1 cellular context compared by ENCODE assay signal in the genomic region with DNA sequence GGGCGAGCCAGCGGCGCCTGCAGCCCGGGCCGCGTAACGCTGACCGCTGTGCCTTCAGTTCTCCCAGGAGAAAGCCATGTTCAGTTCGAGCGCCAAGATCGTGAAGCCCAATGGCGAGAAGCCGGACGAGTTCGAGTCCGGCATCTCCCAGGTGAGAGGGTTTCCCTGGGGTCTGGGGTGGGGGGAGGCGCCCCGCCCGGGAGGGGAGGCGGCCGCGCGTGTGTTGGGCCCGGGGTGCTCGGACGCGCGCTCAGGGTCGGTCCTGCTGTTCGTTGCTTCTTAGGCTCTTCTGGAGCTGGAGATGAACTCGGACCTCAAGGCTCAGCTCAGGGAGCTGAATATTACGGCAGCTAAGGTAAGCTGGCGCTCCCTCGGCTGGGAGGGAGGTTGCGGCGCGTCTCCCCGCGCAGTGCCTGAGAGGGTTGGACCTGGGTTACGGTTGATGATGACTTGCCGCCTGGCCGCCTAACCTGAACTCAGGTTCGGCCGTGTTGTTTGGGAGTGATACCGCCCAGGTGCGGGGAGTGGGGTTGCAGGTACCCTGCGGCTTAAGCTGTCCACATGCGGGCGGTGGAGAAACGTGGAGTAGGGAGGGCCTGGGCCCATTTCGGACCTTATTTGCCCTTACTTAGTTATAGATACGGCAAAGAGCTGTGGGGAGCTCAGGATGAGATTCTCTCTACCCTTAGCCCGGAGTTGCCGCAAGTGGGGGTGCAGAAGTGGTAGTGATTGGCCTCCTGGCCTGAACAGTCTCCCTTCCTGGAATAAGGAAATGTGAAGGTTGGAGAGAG.
A peak's percentile ranks its signal among the peaks of the same experiment; 100 is the strongest.
TF ChIP-seq lines count a peak whose summit lies in the region.

No MANE protein-coding gene starts in this region.

TF ChIP-seq in HepG2, 621 proteins besides CTCF, POLR2A, EP300 and RAD21 (continued from another document and continues in another):
- no peak for TF ChIP-seq KDM3A (CRISPR knock-in tag; IDR thresholded peaks at IDR 0.05; ENCODE audit: low read depth)
- TF ChIP-seq PCBP2 (optimal IDR thresholded peaks at IDR 0.05; ENCODE audit: low read depth, low read length, poor library complexity, severe bottlenecking), result no peak
- no peak for TF ChIP-seq ZNF557 (CRISPR knock-in tag; IDR thresholded peaks at IDR 0.05)
- peak; percentile 59 for TF ChIP-seq ZNF781 (CRISPR knock-in tag; IDR thresholded peaks at IDR 0.05; ENCODE audit: borderline replicate concordance, not compliant biosample characterization)
- no peak for TF ChIP-seq ZNF292 (CRISPR knock-in tag; IDR thresholded peaks at IDR 0.05; ENCODE audit: borderline replicate concordance, low read depth)
- TF ChIP-seq KDM4B (CRISPR knock-in tag; IDR thresholded peaks at IDR 0.05), result no peak
- TF ChIP-seq, protein P1, sequence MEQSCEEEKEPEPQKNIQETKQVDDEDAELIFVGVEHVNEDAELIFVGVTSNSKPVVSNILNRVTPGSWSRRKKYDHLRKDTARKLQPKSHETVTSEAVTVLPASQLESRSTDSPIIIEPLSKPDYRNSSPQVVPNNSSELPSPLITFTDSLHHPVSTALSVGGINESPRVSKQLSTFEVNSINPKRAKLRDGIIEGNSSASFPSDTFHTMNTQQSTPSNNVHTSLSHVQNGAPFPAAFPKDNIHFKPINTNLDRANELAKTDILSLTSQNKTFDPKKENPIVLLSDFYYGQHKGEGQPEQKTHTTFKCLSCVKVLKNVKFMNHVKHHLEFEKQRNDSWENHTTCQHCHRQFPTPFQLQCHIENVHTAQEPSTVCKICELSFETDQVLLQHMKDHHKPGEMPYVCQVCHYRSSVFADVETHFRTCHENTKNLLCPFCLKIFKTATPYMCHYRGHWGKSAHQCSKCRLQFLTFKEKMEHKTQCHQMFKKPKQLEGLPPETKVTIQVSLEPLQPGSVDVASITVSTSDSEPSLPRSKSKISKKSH (CRISPR knock-in tag; IDR thresholded peaks at IDR 0.05; ENCODE audit: borderline replicate concordance), result peak; percentile 74; the same call in 1 of the 2 replicates
- TF ChIP-seq, protein P2, sequence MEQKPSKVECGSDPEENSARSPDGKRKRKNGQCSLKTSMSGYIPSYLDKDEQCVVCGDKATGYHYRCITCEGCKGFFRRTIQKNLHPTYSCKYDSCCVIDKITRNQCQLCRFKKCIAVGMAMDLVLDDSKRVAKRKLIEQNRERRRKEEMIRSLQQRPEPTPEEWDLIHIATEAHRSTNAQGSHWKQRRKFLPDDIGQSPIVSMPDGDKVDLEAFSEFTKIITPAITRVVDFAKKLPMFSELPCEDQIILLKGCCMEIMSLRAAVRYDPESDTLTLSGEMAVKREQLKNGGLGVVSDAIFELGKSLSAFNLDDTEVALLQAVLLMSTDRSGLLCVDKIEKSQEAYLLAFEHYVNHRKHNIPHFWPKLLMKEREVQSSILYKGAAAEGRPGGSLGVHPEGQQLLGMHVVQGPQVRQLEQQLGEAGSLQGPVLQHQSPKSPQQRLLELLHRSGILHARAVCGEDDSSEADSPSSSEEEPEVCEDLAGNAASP (CRISPR knock-in tag; IDR thresholded peaks at IDR 0.05; ENCODE audit: borderline replicate concordance), result no peak
- TF ChIP-seq ZNF24 (IDR thresholded peaks at IDR 0.05), result no peak
- no peak; the same call in 1 of the 2 replicates for TF ChIP-seq KAT7 (CRISPR knock-in tag; IDR thresholded peaks at IDR 0.05; ENCODE audit: borderline replicate concordance)
- no peak for TF ChIP-seq ZNF253 (CRISPR knock-in tag; IDR thresholded peaks at IDR 0.05; ENCODE audit: borderline replicate concordance)
- TF ChIP-seq, protein P3, sequence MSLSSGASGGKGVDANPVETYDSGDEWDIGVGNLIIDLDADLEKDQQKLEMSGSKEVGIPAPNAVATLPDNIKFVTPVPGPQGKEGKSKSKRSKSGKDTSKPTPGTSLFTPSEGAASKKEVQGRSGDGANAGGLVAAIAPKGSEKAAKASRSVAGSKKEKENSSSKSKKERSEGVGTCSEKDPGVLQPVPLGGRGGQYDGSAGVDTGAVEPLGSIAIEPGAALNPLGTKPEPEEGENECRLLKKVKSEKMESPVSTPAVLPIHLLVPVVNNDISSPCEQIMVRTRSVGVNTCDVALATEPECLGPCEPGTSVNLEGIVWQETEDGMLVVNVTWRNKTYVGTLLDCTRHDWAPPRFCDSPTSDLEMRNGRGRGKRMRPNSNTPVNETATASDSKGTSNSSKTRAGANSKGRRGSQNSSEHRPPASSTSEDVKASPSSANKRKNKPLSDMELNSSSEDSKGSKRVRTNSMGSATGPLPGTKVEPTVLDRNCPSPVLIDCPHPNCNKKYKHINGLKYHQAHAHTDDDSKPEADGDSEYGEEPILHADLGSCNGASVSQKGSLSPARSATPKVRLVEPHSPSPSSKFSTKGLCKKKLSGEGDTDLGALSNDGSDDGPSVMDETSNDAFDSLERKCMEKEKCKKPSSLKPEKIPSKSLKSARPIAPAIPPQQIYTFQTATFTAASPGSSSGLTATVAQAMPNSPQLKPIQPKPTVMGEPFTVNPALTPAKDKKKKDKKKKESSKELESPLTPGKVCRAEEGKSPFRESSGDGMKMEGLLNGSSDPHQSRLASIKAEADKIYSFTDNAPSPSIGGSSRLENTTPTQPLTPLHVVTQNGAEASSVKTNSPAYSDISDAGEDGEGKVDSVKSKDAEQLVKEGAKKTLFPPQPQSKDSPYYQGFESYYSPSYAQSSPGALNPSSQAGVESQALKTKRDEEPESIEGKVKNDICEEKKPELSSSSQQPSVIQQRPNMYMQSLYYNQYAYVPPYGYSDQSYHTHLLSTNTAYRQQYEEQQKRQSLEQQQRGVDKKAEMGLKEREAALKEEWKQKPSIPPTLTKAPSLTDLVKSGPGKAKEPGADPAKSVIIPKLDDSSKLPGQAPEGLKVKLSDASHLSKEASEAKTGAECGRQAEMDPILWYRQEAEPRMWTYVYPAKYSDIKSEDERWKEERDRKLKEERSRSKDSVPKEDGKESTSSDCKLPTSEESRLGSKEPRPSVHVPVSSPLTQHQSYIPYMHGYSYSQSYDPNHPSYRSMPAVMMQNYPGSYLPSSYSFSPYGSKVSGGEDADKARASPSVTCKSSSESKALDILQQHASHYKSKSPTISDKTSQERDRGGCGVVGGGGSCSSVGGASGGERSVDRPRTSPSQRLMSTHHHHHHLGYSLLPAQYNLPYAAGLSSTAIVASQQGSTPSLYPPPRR (CRISPR knock-in tag; IDR thresholded peaks at IDR 0.05; ENCODE audit: borderline replicate concordance), result no peak
- TF ChIP-seq GABPB1 (CRISPR knock-in tag; IDR thresholded peaks at IDR 0.05), result no peak; the same call in 1 of the 2 replicates
- TF ChIP-seq, protein P4, sequence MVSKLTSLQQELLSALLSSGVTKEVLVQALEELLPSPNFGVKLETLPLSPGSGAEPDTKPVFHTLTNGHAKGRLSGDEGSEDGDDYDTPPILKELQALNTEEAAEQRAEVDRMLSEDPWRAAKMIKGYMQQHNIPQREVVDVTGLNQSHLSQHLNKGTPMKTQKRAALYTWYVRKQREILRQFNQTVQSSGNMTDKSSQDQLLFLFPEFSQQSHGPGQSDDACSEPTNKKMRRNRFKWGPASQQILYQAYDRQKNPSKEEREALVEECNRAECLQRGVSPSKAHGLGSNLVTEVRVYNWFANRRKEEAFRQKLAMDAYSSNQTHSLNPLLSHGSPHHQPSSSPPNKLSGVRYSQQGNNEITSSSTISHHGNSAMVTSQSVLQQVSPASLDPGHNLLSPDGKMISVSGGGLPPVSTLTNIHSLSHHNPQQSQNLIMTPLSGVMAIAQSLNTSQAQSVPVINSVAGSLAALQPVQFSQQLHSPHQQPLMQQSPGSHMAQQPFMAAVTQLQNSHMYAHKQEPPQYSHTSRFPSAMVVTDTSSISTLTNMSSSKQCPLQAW (CRISPR knock-in tag; IDR thresholded peaks at IDR 0.05), result 0 out of 2 replicates have a peak, but pooled peaks have one; percentile 23
- TF ChIP-seq HOXA7 (CRISPR knock-in tag; IDR thresholded peaks at IDR 0.05), result no peak
- TF ChIP-seq PRPF4 (IDR thresholded peaks at IDR 0.05; ENCODE audit: low read depth, low read length, poor library complexity, severe bottlenecking), result no peak
- TF ChIP-seq ZNF674 (CRISPR knock-in tag; IDR thresholded peaks at IDR 0.05; ENCODE audit: low read depth), result no peak
- TF ChIP-seq ZNF749 (CRISPR knock-in tag; IDR thresholded peaks at IDR 0.05; ENCODE audit: borderline replicate concordance), result peak; percentile 3; the same call in 1 of the 2 replicates
- TF ChIP-seq ZNF530 (CRISPR knock-in tag; IDR thresholded peaks at IDR 0.05; ENCODE audit: low read depth), result no peak
- no peak; the same call in 1 of the 2 replicates for TF ChIP-seq ZNF547 (CRISPR knock-in tag; IDR thresholded peaks at IDR 0.05)
- TF ChIP-seq ZNF652 (CRISPR knock-in tag; IDR thresholded peaks at IDR 0.05; ENCODE audit: borderline replicate concordance, low read depth), result no peak
- no peak for TF ChIP-seq ZNF331 (CRISPR knock-in tag; IDR thresholded peaks at IDR 0.05)
- TF ChIP-seq CEBPG (CRISPR knock-in tag; IDR thresholded peaks at IDR 0.05), result no peak
- no peak for TF ChIP-seq ZNF510 (CRISPR knock-in tag; IDR thresholded peaks at IDR 0.05; ENCODE audit: low read depth)
- TF ChIP-seq, protein P5, sequence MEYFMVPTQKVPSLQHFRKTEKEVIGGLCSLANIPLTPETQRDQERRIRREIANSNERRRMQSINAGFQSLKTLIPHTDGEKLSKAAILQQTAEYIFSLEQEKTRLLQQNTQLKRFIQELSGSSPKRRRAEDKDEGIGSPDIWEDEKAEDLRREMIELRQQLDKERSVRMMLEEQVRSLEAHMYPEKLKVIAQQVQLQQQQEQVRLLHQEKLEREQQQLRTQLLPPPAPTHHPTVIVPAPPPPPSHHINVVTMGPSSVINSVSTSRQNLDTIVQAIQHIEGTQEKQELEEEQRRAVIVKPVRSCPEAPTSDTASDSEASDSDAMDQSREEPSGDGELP (IDR thresholded peaks at IDR 0.05; ENCODE audit: borderline replicate concordance, low read depth), result no peak; the same call in 1 of the 2 replicates
- no peak for TF ChIP-seq ZNF724P (CRISPR knock-in tag; IDR thresholded peaks at IDR 0.05; ENCODE audit: borderline replicate concordance)
- TF ChIP-seq STAG1 (CRISPR knock-in tag; IDR thresholded peaks at IDR 0.05), result peak; percentile 2; the same call in 1 of the 2 replicates
- peak; percentile 64 for TF ChIP-seq ASH2L (IDR thresholded peaks at IDR 0.05; ENCODE audit: insufficient read length, low read depth, low read length)
- TF ChIP-seq SKI (IDR thresholded peaks at IDR 0.05; ENCODE audit: partially characterized antibody), result no peak
- TF ChIP-seq PITX1 (CRISPR knock-in tag; IDR thresholded peaks at IDR 0.05), result no peak
- no peak for TF ChIP-seq MTF2 (CRISPR knock-in tag; IDR thresholded peaks at IDR 0.05; ENCODE audit: borderline replicate concordance)
- TF ChIP-seq, protein P6, sequence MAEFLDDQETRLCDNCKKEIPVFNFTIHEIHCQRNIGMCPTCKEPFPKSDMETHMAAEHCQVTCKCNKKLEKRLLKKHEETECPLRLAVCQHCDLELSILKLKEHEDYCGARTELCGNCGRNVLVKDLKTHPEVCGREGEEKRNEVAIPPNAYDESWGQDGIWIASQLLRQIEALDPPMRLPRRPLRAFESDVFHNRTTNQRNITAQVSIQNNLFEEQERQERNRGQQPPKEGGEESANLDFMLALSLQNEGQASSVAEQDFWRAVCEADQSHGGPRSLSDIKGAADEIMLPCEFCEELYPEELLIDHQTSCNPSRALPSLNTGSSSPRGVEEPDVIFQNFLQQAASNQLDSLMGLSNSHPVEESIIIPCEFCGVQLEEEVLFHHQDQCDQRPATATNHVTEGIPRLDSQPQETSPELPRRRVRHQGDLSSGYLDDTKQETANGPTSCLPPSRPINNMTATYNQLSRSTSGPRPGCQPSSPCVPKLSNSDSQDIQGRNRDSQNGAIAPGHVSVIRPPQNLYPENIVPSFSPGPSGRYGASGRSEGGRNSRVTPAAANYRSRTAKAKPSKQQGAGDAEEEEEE (CRISPR knock-in tag; IDR thresholded peaks at IDR 0.05; ENCODE audit: borderline replicate concordance), result no peak
- no peak for TF ChIP-seq ZNF766 (CRISPR knock-in tag; IDR thresholded peaks at IDR 0.05; ENCODE audit: borderline replicate concordance)
- 0 out of 2 replicates have a peak, but pooled peaks have one; percentile 41 for TF ChIP-seq ZNF780A (CRISPR knock-in tag; IDR thresholded peaks at IDR 0.05)
- TF ChIP-seq TBX2 (CRISPR knock-in tag; IDR thresholded peaks at IDR 0.05; ENCODE audit: borderline replicate concordance), result no peak
- no peak; the same call in 1 of the 2 replicates for TF ChIP-seq ZC3H4 (CRISPR knock-in tag; IDR thresholded peaks at IDR 0.05; ENCODE audit: borderline replicate concordance)
- TF ChIP-seq, protein P7, sequence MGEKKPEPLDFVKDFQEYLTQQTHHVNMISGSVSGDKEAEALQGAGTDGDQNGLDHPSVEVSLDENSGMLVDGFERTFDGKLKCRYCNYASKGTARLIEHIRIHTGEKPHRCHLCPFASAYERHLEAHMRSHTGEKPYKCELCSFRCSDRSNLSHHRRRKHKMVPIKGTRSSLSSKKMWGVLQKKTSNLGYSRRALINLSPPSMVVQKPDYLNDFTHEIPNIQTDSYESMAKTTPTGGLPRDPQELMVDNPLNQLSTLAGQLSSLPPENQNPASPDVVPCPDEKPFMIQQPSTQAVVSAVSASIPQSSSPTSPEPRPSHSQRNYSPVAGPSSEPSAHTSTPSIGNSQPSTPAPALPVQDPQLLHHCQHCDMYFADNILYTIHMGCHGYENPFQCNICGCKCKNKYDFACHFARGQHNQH (CRISPR knock-in tag; IDR thresholded peaks at IDR 0.05), result peak; percentile 60; the same call in 1 of the 2 replicates
- TF ChIP-seq ZNF672 (CRISPR knock-in tag; IDR thresholded peaks at IDR 0.05), result no peak
- no peak for TF ChIP-seq TCF12 (IDR thresholded peaks at IDR 0.05)
- TF ChIP-seq TCF12 (CRISPR knock-in tag; IDR thresholded peaks at IDR 0.05), result no peak
- TF ChIP-seq ZNF747 (CRISPR knock-in tag; IDR thresholded peaks at IDR 0.05; ENCODE audit: borderline replicate concordance), result no peak
- no peak for TF ChIP-seq MZF1 (CRISPR knock-in tag; IDR thresholded peaks at IDR 0.05; ENCODE audit: borderline replicate concordance)
- TF ChIP-seq, protein P8, sequence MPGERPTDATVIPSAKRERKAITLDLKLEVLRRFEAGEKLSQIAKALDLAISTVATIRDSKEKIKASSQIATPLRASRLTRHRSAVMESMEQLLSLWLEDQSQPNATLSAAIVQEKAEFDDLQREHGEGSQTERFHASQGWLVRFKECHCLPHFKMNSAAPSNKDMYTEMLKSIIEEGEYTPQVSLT (CRISPR knock-in tag; IDR thresholded peaks at IDR 0.05; ENCODE audit: borderline replicate concordance, low read depth), result no peak
- TF ChIP-seq, protein P9, sequence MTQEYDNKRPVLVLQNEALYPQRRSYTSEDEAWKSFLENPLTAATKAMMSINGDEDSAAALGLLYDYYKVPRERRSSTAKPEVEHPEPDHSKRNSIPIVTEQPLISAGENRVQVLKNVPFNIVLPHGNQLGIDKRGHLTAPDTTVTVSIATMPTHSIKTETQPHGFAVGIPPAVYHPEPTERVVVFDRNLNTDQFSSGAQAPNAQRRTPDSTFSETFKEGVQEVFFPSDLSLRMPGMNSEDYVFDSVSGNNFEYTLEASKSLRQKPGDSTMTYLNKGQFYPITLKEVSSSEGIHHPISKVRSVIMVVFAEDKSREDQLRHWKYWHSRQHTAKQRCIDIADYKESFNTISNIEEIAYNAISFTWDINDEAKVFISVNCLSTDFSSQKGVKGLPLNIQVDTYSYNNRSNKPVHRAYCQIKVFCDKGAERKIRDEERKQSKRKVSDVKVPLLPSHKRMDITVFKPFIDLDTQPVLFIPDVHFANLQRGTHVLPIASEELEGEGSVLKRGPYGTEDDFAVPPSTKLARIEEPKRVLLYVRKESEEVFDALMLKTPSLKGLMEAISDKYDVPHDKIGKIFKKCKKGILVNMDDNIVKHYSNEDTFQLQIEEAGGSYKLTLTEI (CRISPR knock-in tag; conservative IDR thresholded peaks at IDR 0.05), result no peak
- TF ChIP-seq ZNF558 (CRISPR knock-in tag; IDR thresholded peaks at IDR 0.05; ENCODE audit: borderline replicate concordance), result 0 out of 2 replicates have a peak, but pooled peaks have one; percentile 33
- no peak for TF ChIP-seq PHB2 (IDR thresholded peaks at IDR 0.05; ENCODE audit: partially characterized antibody)
- no peak for TF ChIP-seq POGZ (CRISPR knock-in tag; IDR thresholded peaks at IDR 0.05)
- TF ChIP-seq ZNF543 (CRISPR knock-in tag; IDR thresholded peaks at IDR 0.05), result peak; percentile 14; the same call in 1 of the 2 replicates
- no peak for TF ChIP-seq KLF11 (CRISPR knock-in tag; IDR thresholded peaks at IDR 0.05)
- no peak for TF ChIP-seq ZNF563 (CRISPR knock-in tag; IDR thresholded peaks at IDR 0.05)
